Comparison of ENCODE assay signal across 21 cellular contexts in genomic region chr12:92417343-92417742, GRCh38.
DNase-seq lines count a peak whose midpoint lies in the region; ATAC-seq, FAIRE-seq and TF ChIP-seq lines count a peak whose summit lies in the region.
"Had no signal": no experiment of that assay in that cellular context is flagged by ENCODE, and none has a peak within 500 bp of the region (broad histone marks: within the 10 kb centered on the region; RNA-seq: fewer than 3 reads in every experiment).

No MANE protein-coding gene starts in this region.

- no peak overlapping the region for H3K4me3 Mint-ChIP-seq in activated naive CD4-positive, alpha-beta T cell treated with anti-CD3 and anti-CD28 coated beads, Interleukin-2, amount 50 U/mL, for 24 hours
- no peak overlapping the region for H3K4me3 Mint-ChIP-seq in stimulated activated memory B cell treated with anti-CD40 and anti-IgM and Interleukin-4, amounts not matched to agents 10 μg/mL and 1 μg/mL and 100 μg/mL, for 72 hours
- H3K4me3 Mint-ChIP-seq in HFFc6: no peak overlapping the region
- no peak overlapping the region for H3K4me3 Mint-ChIP-seq in activated T-cell treated with anti-CD3 and anti-CD28 coated beads, Interleukin-2, amount 50 U/mL, for 24 hours
- H3K4me3 Mint-ChIP-seq: B cell; CD4-positive, alpha-beta T cell; CD8-positive, alpha-beta T cell had no signal

- in situ Hi-C loops in GM12878 (cut with MboI): loop anchor here (10.0 kb wide), 1 partner anchor 603 kb away; no protein-coding TSS in a partner anchor

- H3K27ac Mint-ChIP-seq in activated naive CD4-positive, alpha-beta T cell treated with anti-CD3 and anti-CD28 coated beads, Interleukin-2, amount 50 U/mL, for 24 hours: peak overlapping the region; percentile 3
- peak overlapping the region; percentile 64 for H3K27ac Mint-ChIP-seq in stimulated activated memory B cell treated with anti-CD40 and anti-IgM and Interleukin-4, amounts not matched to agents 10 μg/mL and 1 μg/mL and 100 μg/mL, for 72 hours
- no peak overlapping the region for H3K27ac Mint-ChIP-seq in HFFc6
- no peak overlapping the region for H3K27ac Mint-ChIP-seq in activated T-cell treated with anti-CD3 and anti-CD28 coated beads, Interleukin-2, amount 50 U/mL, for 24 hours
- H3K27ac Mint-ChIP-seq: B cell; CD4-positive, alpha-beta T cell; CD8-positive, alpha-beta T cell had no signal

- peak; percentile 56 for FAIRE-seq in GM19239 (lab: Jason Lieb, UNC)
- FAIRE-seq in GM12878 (lab: Jason Lieb, UNC): no peak
- FAIRE-seq: A549, D721Med, G401.6 had no signal

- H3K27ac ChIP-seq in GM12878 (ENCODE audit: control insufficient read depth, insufficient read depth): 0 out of 2 replicates have a peak overlapping the region, but pooled peaks have one; percentile 62
- H3K27ac ChIP-seq: 22Rv1; A549; BLaER1 treated with 17β-estradiol and CSF1 and Interleukin-3, amounts not matched to agents 10 nM and 100 nM; C4-2B had no signal

- H4K20me1 ChIP-seq in GM12878 (ENCODE audit: control insufficient read depth, insufficient read depth): no peaks in the 10 kb centered on the region
- H4K20me1 ChIP-seq: BLaER1 treated with 17β-estradiol and CSF1 and Interleukin-3, amounts not matched to agents 10 nM and 100 nM had no signal

- 95% methylated on average over 2 of the region's 2 CpGs for WGBS in GM12878 (ENCODE audit: insufficient coverage, insufficient replicate concordance, low lambda C conversion rate, missing lambda C conversion rate)

- H3K4me3 ChIP-seq in GM12878: no peak overlapping the region
- H3K4me3 ChIP-seq: A549; BLaER1 treated with 17β-estradiol and CSF1 and Interleukin-3, amounts not matched to agents 10 nM and 100 nM had no signal

- H3K4me1 ChIP-seq in GM12878 (ENCODE audit: control insufficient read depth, insufficient read depth, low read length): peaks cover 24% of the 10 kb centered on the region
- H3K4me1 ChIP-seq: Caco-2 had no signal

- H3K9ac ChIP-seq in GM12878 (ENCODE audit: control insufficient read depth, insufficient read depth, low read length): no peak overlapping the region
- H3K9ac ChIP-seq: BLaER1 treated with 17β-estradiol and CSF1 and Interleukin-3, amounts not matched to agents 10 nM and 100 nM had no signal

- TF ChIP-seq CTCF in GM12878 (IDR thresholded peaks at IDR 0.05 in 2 of 3, conservative IDR thresholded peaks at IDR 0.05 in 1 of 3; ENCODE audit: control insufficient read depth in 2 of 3, extremely low read depth in 1 of 3, insufficient read depth in 1 of 3, low read depth in 3 of 3, low read length in 3 of 3) (no peak), HFFc6 (IDR thresholded peaks at IDR 0.05) (no peak)

- SMC1A ChIA-PET in GM12878 (lab: Charles Lee; ENCODE audit: uncharacterized antibody, unreplicated experiment): interaction anchor here (1.0 to 3.1 kb wide), 8 partner anchors 9 to 245 kb away, joined by 3 to 25 read pairs (median 4); no protein-coding TSS in a partner anchor

- intact Hi-C loops in GM12878 (cut with micrococcal nuclease; ENCODE audit: unreplicated experiment): no loop called here

- H3K36me3 Mint-ChIP-seq in activated naive CD4-positive, alpha-beta T cell treated with anti-CD3 and anti-CD28 coated beads, Interleukin-2, amount 50 U/mL, for 24 hours: peaks cover 8% of the 10 kb centered on the region
- no peaks in the 10 kb centered on the region for H3K36me3 Mint-ChIP-seq in stimulated activated memory B cell treated with anti-CD40 and anti-IgM and Interleukin-4, amounts not matched to agents 10 μg/mL and 1 μg/mL and 100 μg/mL, for 72 hours
- H3K36me3 Mint-ChIP-seq in HFFc6 (ENCODE audit: low read depth): no peaks in the 10 kb centered on the region
- no peaks in the 10 kb centered on the region for H3K36me3 Mint-ChIP-seq in activated T-cell treated with anti-CD3 and anti-CD28 coated beads, Interleukin-2, amount 50 U/mL, for 24 hours (ENCODE audit: low read depth)
- H3K36me3 Mint-ChIP-seq: CD8-positive, alpha-beta T cell had no signal

- no peak for TF ChIP-seq RAD21 in GM12878 (IDR thresholded peaks at IDR 0.05; ENCODE audit: insufficient read depth, low read depth, low read length)

- no peaks in the 10 kb centered on the region for H3K27me3 Mint-ChIP-seq in activated naive CD4-positive, alpha-beta T cell treated with anti-CD3 and anti-CD28 coated beads, Interleukin-2, amount 50 U/mL, for 24 hours
- no peaks in the 10 kb centered on the region for H3K27me3 Mint-ChIP-seq in stimulated activated memory B cell treated with anti-CD40 and anti-IgM and Interleukin-4, amounts not matched to agents 10 μg/mL and 1 μg/mL and 100 μg/mL, for 72 hours
- no peaks in the 10 kb centered on the region; the same call in 1 of the 2 replicates for H3K27me3 Mint-ChIP-seq in HFFc6 (ENCODE audit: insufficient read depth)
- no peaks in the 10 kb centered on the region for H3K27me3 Mint-ChIP-seq in activated T-cell treated with anti-CD3 and anti-CD28 coated beads, Interleukin-2, amount 50 U/mL, for 24 hours
- H3K27me3 Mint-ChIP-seq: B cell; CD4-positive, alpha-beta T cell had no signal

- H3K9me3 ChIP-seq in GM12878 (replicated peaks; ENCODE audit: control insufficient read depth, insufficient read depth, low read length): peaks cover 3% of the 10 kb centered on the region; the same call in 1 of the 3 replicates
- H3K9me3 ChIP-seq: A549; BLaER1 treated with 17β-estradiol and CSF1 and Interleukin-3, amounts not matched to agents 10 nM and 100 nM; Caco-2 had no signal

- H3K9me3 Mint-ChIP-seq in activated naive CD4-positive, alpha-beta T cell treated with anti-CD3 and anti-CD28 coated beads, Interleukin-2, amount 50 U/mL, for 24 hours: peaks cover 10% of the 10 kb centered on the region
- H3K9me3 Mint-ChIP-seq in stimulated activated memory B cell treated with anti-CD40 and anti-IgM and Interleukin-4, amounts not matched to agents 10 μg/mL and 1 μg/mL and 100 μg/mL, for 72 hours: peaks cover 2% of the 10 kb centered on the region
- H3K9me3 Mint-ChIP-seq in HFFc6: no peaks in the 10 kb centered on the region
- no peaks in the 10 kb centered on the region for H3K9me3 Mint-ChIP-seq in activated T-cell treated with anti-CD3 and anti-CD28 coated beads, Interleukin-2, amount 50 U/mL, for 24 hours
- H3K9me3 Mint-ChIP-seq: CD4-positive, alpha-beta T cell; CD8-positive, alpha-beta T cell had no signal

- no TSS peak for BruUV-seq in GM12878 (replicated peaks; lab: Mats Ljungman, UMichigan)

- H3K36me3 ChIP-seq in GM12878 (ENCODE audit: control insufficient read depth in 2 of 2, insufficient read depth in 2 of 2, low read length in 1 of 2): no peaks in the 10 kb centered on the region
- H3K36me3 ChIP-seq: BLaER1 treated with 17β-estradiol and CSF1 and Interleukin-3, amounts not matched to agents 10 nM and 100 nM had no signal

- H3K79me2 ChIP-seq in GM12878 (ENCODE audit: control insufficient read depth, insufficient read depth, low read length): no peaks in the 10 kb centered on the region

- POLR2A ChIA-PET in GM12878 (lab: Charles Lee): interaction anchor here (1.8 kb wide), 1 partner anchor 13 kb away, joined by 5 read pairs; no protein-coding TSS in a partner anchor

- no peaks in the 10 kb centered on the region for H3K27me3 ChIP-seq in GM12878 (replicated peaks in 1 of 2; ENCODE audit: control insufficient read depth in 2 of 2, insufficient read depth in 2 of 2, low read length in 1 of 2)
- H3K27me3 ChIP-seq: BLaER1 treated with 17β-estradiol and CSF1 and Interleukin-3, amounts not matched to agents 10 nM and 100 nM had no signal

- no peak for TF ChIP-seq POLR2A in GM12878 (IDR thresholded peaks at IDR 0.05; ENCODE audit: low read depth, low read length)

- no peak overlapping the region for H3K4me2 ChIP-seq in GM12878 (ENCODE audit: control insufficient read depth, insufficient read depth)
- H3K4me2 ChIP-seq: A549; BLaER1 treated with 17β-estradiol and CSF1 and Interleukin-3, amounts not matched to agents 10 nM and 100 nM had no signal

- RAD21 ChIA-PET in GM12878 (lab: Charles Lee; ENCODE audit: unreplicated experiment): interaction anchor here (0.5 to 1.2 kb wide), 5 partner anchors 10 to 283 kb away, joined by 3 to 4 read pairs (median 3); no protein-coding TSS in a partner anchor

- TF ChIP-seq EP300 in GM12878 (IDR thresholded peaks at IDR 0.05; ENCODE audit: borderline replicate concordance in 1 of 2, control insufficient read depth in 1 of 2, low read depth in 2 of 2, low read length in 2 of 2): no peak

- DNase-seq in activated naive CD4-positive, alpha-beta T cell treated with Interleukin-2 at 50 U/mL for 16 hours: no peak
- DNase-seq in GM19239 (ENCODE audit: insufficient read length, low spot score) (no peak), GM12878 (ENCODE audit: low read depth, low spot score) (no peak), HFFc6 (no peak)
- DNase-seq in activated T-cell treated with anti-CD3 and anti-CD28 coated beads, Interleukin-2, amount 50 U/mL, for 24 hours: no peak
- DNase-seq: AML-193; Caco-2; Calu3; CD4-positive, alpha-beta T cell; CD8-positive, alpha-beta T cell; DMS79 treated with DMSO at 0.1 percent for 48 hours; GF-D8 had no signal

- CTCF ChIA-PET in GM12878 (lab: Yijun Ruan, JAX): interaction anchor here (0.6 to 2.2 kb wide), 5 partner anchors 8 to 844 kb away, joined by 3 to 16 read pairs (median 3); no protein-coding TSS in a partner anchor

- ATAC-seq in GM12878: no peak
- no peak for ATAC-seq in stimulated activated memory B cell treated with anti-CD40 and anti-IgM and Interleukin-4, amounts not matched to agents 10 μg/mL and 1 μg/mL and 100 μg/mL, for 72 hours
- ATAC-seq: A549; CD8-positive, alpha-beta T cell had no signal

- H3K4me1 Mint-ChIP-seq in activated naive CD4-positive, alpha-beta T cell treated with anti-CD3 and anti-CD28 coated beads, Interleukin-2, amount 50 U/mL, for 24 hours: peaks cover 53% of the 10 kb centered on the region
- peaks cover 35% of the 10 kb centered on the region for H3K4me1 Mint-ChIP-seq in stimulated activated memory B cell treated with anti-CD40 and anti-IgM and Interleukin-4, amounts not matched to agents 10 μg/mL and 1 μg/mL and 100 μg/mL, for 72 hours
- peaks cover 6% of the 10 kb centered on the region; the same call in 1 of the 2 replicates for H3K4me1 Mint-ChIP-seq in HFFc6 (ENCODE audit: low read depth)
- H3K4me1 Mint-ChIP-seq in activated T-cell treated with anti-CD3 and anti-CD28 coated beads, Interleukin-2, amount 50 U/mL, for 24 hours (ENCODE audit: low read depth): peaks cover 32% of the 10 kb centered on the region

- H2AFZ ChIP-seq in GM12878 (ENCODE audit: control insufficient read depth, low read depth, low read length): no peak overlapping the region

TF ChIP-seq in GM12878, 131 proteins besides CTCF, POLR2A, EP300 and RAD21 (continues in another document):
- TF ChIP-seq RB1 (IDR thresholded peaks at IDR 0.05; ENCODE audit: borderline replicate concordance) (no peak), SUZ12 (IDR thresholded peaks at IDR 0.05; ENCODE audit: unreplicated experiment) (no peak), PAX8 (IDR thresholded peaks at IDR 0.05) (no peak), MEF2B (IDR thresholded peaks at IDR 0.05; ENCODE audit: partially characterized antibody, poor library complexity, severe bottlenecking) (no peak), SMAD1 (IDR thresholded peaks at IDR 0.05; ENCODE audit: low read depth, partially characterized antibody) (no peak), MAX (IDR thresholded peaks at IDR 0.05; ENCODE audit: low read depth, low read length) (no peak)

Comparison
In these comparisons a context has a peak if more than half of its experiments do, and no peak if none do; other contexts are left out.
1. H3K27ac Mint-ChIP-seq: peak in activated naive CD4-positive, alpha-beta T cell treated with anti-CD3 and anti-CD28 coated beads, Interleukin-2, amount 50 U/mL, for 24 hours (single experiment) and stimulated activated memory B cell treated with anti-CD40 and anti-IgM and Interleukin-4, amounts not matched to agents 10 μg/mL and 1 μg/mL and 100 μg/mL, for 72 hours (single experiment); none in HFFc6 (single experiment) and activated T-cell treated with anti-CD3 and anti-CD28 coated beads, Interleukin-2, amount 50 U/mL, for 24 hours (single experiment).